In the genomic region with DNA sequence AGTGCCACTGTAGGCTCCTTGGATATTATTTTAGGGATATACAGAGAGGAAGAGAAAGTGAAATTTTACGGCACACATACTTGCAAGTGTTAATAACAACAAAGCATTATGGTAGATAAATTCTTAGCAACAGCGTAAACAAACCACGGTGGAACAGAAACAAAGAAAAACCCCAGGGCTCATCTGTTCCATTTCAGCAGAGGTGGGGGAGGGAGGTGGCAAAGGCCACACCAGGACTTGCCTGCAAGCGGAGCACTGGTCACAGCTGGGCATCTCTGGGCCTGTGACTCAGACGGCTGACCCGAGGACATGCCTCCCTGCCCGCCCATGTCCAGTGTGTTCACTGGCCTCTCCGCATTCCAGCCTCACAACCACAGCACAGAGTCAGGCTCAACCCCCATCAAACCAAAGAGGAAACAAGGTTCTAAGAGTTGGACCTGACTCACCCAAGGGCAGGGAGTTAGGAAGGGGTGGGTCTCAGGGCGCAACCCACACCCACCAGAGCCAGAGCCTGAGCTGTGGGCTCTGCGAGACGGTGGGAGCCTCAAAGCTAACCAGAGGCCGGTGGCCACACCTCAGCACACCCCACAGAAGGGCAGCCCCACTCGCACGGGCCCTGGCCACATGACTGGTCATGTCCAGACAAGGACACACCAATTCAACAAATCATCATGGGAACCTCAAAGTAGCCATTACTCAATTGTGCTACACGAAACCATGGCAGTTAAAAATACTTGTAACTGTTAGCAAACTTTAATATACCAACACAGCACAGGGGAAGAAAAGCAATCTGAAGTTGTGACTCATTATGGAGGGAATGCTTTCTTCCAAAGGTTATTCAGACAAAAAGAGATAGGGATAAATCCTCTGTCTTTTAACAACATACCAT, we compare ENCODE assay signal across 1 cellular context.
A peak's percentile ranks its signal among the peaks of the same experiment; 100 is the strongest.
TF ChIP-seq lines count a peak whose summit lies in the region.

No MANE protein-coding gene starts in this region.

TF ChIP-seq in HepG2, 621 proteins besides CTCF, POLR2A, EP300 and RAD21 (continued from another document and continues in another):
- TF ChIP-seq HMGXB4 (CRISPR knock-in tag; IDR thresholded peaks at IDR 0.05; ENCODE audit: borderline replicate concordance in 1 of 2, low read depth in 1 of 2) (peak; percentile 40 to 69; a peak in 2 of 4 replicates), NFKB2 (CRISPR knock-in tag; IDR thresholded peaks at IDR 0.05; ENCODE audit: borderline replicate concordance) (peak; percentile 88; the same call in 1 of the 2 replicates), ZNF652 (CRISPR knock-in tag; IDR thresholded peaks at IDR 0.05; ENCODE audit: borderline replicate concordance, low read depth) (peak; percentile 54), ZSCAN30 (CRISPR knock-in tag; IDR thresholded peaks at IDR 0.05) (no peak), TBL1XR1 (IDR thresholded peaks at IDR 0.05; ENCODE audit: borderline replicate concordance, low read length, partially characterized antibody) (no peak), RFX3 (CRISPR knock-in tag; IDR thresholded peaks at IDR 0.05) (no peak), ONECUT2 (CRISPR knock-in tag; IDR thresholded peaks at IDR 0.05) (no peak), ZFP36 (IDR thresholded peaks at IDR 0.05; ENCODE audit: borderline replicate concordance, low read depth, low read length, partially characterized antibody) (no peak), ZNF709 (CRISPR knock-in tag; IDR thresholded peaks at IDR 0.05) (0 out of 2 replicates have a peak, but pooled peaks have one; percentile 37), SCMH1 (CRISPR knock-in tag; IDR thresholded peaks at IDR 0.05; ENCODE audit: borderline replicate concordance) (no peak), DPF2 (CRISPR knock-in tag; IDR thresholded peaks at IDR 0.05; ENCODE audit: borderline replicate concordance, low read depth) (no peak; the same call in 1 of the 2 replicates), ZNF414 (CRISPR knock-in tag; IDR thresholded peaks at IDR 0.05) (peak; percentile 78; the same call in 1 of the 2 replicates), SRY (CRISPR knock-in tag; IDR thresholded peaks at IDR 0.05) (no peak), NR0B2 (CRISPR knock-in tag; IDR thresholded peaks at IDR 0.05) (no peak), NPAS2 (CRISPR knock-in tag; IDR thresholded peaks at IDR 0.05; ENCODE audit: borderline replicate concordance) (no peak), HNRNPUL1 (IDR thresholded peaks at IDR 0.05; ENCODE audit: low read depth, low read length) (no peak), ZNF598 (CRISPR knock-in tag; IDR thresholded peaks at IDR 0.05; ENCODE audit: borderline replicate concordance) (peak; percentile 90; the same call in 1 of the 2 replicates), DR1 (CRISPR knock-in tag; IDR thresholded peaks at IDR 0.05) (no peak), SRSF9 (IDR thresholded peaks at IDR 0.05; ENCODE audit: borderline replicate concordance, insufficient read depth, low read depth, low read length, poor library complexity, severe bottlenecking) (no peak), MYC (CRISPR knock-in tag; IDR thresholded peaks at IDR 0.05; ENCODE audit: borderline replicate concordance) (peak; percentile 80), ZMYM3 (CRISPR knock-in tag; IDR thresholded peaks at IDR 0.05) (peak; percentile 85), RNF2 (conservative IDR thresholded peaks at IDR 0.05; ENCODE audit: low read depth) (no peak), AHDC1 (CRISPR knock-in tag; IDR thresholded peaks at IDR 0.05; ENCODE audit: borderline replicate concordance) (peak; percentile 68), ZNF660 (CRISPR knock-in tag; IDR thresholded peaks at IDR 0.05; ENCODE audit: borderline replicate concordance, low read depth) (no peak), ZNF644 (CRISPR knock-in tag; IDR thresholded peaks at IDR 0.05; ENCODE audit: low read depth) (peak; percentile 70; the same call in 1 of the 2 replicates), ETV5 (CRISPR knock-in tag; IDR thresholded peaks at IDR 0.05; ENCODE audit: borderline replicate concordance) (peak; percentile 36; the same call in 1 of the 2 replicates), KDM5B (CRISPR knock-in tag; IDR thresholded peaks at IDR 0.05; ENCODE audit: borderline replicate concordance) (peak; percentile 90; the same call in 1 of the 2 replicates), RFX5 (IDR thresholded peaks at IDR 0.05; ENCODE audit: low read depth, low read length) (no peak), ZNF205 (CRISPR knock-in tag; IDR thresholded peaks at IDR 0.05) (no peak; the same call in 1 of the 2 replicates), ZNF362 (CRISPR knock-in tag; IDR thresholded peaks at IDR 0.05; ENCODE audit: borderline replicate concordance) (no peak), GPBP1L1 (CRISPR knock-in tag; IDR thresholded peaks at IDR 0.05) (no peak), ZBTB7B (CRISPR knock-in tag; IDR thresholded peaks at IDR 0.05) (peak; percentile 43; the same call in 1 of the 2 replicates), HNF1B (CRISPR knock-in tag; IDR thresholded peaks at IDR 0.05) (peak; percentile 84), FLYWCH1 (CRISPR knock-in tag; IDR thresholded peaks at IDR 0.05) (no peak), FOXA1 (IDR thresholded peaks at IDR 0.05) (no peak), FOXA1 (CRISPR knock-in tag; IDR thresholded peaks at IDR 0.05) (peak; percentile 69), ZNF570 (CRISPR knock-in tag; IDR thresholded peaks at IDR 0.05; ENCODE audit: borderline replicate concordance) (no peak), ARID2 (CRISPR knock-in tag; IDR thresholded peaks at IDR 0.05; ENCODE audit: borderline replicate concordance) (peak; percentile 76)
- TF ChIP-seq, protein P1, sequence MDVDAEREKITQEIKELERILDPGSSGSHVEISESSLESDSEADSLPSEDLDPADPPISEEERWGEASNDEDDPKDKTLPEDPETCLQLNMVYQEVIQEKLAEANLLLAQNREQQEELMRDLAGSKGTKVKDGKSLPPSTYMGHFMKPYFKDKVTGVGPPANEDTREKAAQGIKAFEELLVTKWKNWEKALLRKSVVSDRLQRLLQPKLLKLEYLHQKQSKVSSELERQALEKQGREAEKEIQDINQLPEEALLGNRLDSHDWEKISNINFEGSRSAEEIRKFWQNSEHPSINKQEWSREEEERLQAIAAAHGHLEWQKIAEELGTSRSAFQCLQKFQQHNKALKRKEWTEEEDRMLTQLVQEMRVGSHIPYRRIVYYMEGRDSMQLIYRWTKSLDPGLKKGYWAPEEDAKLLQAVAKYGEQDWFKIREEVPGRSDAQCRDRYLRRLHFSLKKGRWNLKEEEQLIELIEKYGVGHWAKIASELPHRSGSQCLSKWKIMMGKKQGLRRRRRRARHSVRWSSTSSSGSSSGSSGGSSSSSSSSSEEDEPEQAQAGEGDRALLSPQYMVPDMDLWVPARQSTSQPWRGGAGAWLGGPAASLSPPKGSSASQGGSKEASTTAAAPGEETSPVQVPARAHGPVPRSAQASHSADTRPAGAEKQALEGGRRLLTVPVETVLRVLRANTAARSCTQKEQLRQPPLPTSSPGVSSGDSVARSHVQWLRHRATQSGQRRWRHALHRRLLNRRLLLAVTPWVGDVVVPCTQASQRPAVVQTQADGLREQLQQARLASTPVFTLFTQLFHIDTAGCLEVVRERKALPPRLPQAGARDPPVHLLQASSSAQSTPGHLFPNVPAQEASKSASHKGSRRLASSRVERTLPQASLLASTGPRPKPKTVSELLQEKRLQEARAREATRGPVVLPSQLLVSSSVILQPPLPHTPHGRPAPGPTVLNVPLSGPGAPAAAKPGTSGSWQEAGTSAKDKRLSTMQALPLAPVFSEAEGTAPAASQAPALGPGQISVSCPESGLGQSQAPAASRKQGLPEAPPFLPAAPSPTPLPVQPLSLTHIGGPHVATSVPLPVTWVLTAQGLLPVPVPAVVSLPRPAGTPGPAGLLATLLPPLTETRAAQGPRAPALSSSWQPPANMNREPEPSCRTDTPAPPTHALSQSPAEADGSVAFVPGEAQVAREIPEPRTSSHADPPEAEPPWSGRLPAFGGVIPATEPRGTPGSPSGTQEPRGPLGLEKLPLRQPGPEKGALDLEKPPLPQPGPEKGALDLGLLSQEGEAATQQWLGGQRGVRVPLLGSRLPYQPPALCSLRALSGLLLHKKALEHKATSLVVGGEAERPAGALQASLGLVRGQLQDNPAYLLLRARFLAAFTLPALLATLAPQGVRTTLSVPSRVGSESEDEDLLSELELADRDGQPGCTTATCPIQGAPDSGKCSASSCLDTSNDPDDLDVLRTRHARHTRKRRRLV (CRISPR knock-in tag; IDR thresholded peaks at IDR 0.05), result no peak
